In the genomic region with DNA sequence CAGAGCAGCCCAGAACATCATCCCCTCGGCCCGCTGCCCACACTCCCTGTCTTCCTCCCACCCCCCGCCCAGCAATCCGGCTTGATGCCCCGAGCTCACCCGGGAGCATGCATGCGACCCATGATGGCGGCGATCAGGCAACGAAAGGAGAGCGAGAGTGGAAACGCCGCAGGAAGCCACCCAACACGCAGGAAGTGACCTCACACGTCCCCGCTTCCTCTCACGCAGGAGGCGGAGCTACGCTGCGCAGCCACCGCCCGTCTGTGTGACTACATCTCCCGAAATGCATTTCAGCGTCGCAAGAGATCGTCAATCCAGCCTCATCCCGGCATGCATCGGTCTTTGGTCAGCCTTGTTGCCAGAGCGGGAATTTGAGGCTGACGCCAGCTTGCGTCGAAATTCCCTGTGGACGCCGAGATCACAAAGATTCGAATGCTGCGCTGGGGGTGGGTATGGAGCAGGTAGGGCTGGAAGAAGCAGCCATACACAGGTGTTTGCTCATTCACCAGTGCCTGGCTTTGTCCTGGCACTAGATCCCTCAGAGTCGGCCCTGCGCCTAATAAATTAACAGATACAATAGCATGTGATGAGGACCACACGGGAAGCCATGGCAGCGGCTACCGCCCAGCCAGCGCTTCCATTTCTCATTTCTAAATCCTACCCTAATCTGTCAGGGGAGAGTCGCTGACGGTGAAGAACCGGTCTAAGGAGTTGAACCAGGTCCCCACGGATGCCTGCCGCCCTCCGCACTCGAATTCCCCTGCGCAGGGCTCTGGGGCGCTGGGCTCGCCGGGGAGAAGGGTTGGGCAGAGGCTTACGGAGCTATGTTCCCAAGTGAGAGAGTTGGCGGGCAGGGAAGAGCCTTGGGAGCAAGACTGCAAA, we compare ENCODE assay signal across 8 cellular contexts. TPM values are rescaled to one million over a fixed set of nuclear protein-coding genes. Genes with fewer than 3 reads are reported as not detected.
DNase-seq lines count a peak whose midpoint lies in the region; ATAC-seq and TF ChIP-seq lines count a peak whose summit lies in the region.

A gene (minus strand): TSS at position 148 of the 882 bp plus-strand sequence. CDS start 26 bp downstream, at position 122.

- POLR2A ChIA-PET in BJ (lab: Charles Lee): interaction anchor here (0.6 to 0.8 kb wide), 2 partner anchors 81 to 204 kb away, joined by 4 read pairs; no protein-coding TSS in a partner anchor

- peak within 1 kb of the TSS; percentile 93 to 94 for H3K27ac ChIP-seq in coronary artery

- no peaks in the 10 kb centered on the region for H3K27me3 ChIP-seq in BJ (ENCODE audit: control insufficient read depth, insufficient read depth, low read length)

- H3K36me3 ChIP-seq in BJ (ENCODE audit: control insufficient read depth, insufficient read depth, low read length): peaks cover 7% of the 10 kb centered on the region

- peaks cover 24% of the 10 kb centered on the region for H3K4me1 Mint-ChIP-seq in activated CD4-positive, alpha-beta T cell treated with anti-CD3 and anti-CD28 coated beads, Interleukin-2, amount 10 ng/mL, durations not matched to agents 24 days and 14 days

- H3K36me3 Mint-ChIP-seq in activated CD4-positive, alpha-beta T cell treated with anti-CD3 and anti-CD28 coated beads, Interleukin-2, amount 10 ng/mL, durations not matched to agents 24 days and 14 days (ENCODE audit: low read depth): peaks cover 53% of the 10 kb centered on the region

- CTCF ChIA-PET in BJ (lab: Yijun Ruan, JAX): interaction anchor here (0.6 to 0.9 kb wide), 6 partner anchors 13 to 294 kb away, joined by 3 to 5 read pairs (median 4); no protein-coding TSS in a partner anchor

- ATAC-seq in GM19324 (IDR thresholded peaks at IDR 0.05; ENCODE audit: low FRiP score, unreplicated experiment): peak; percentile 99
- peak; percentile 97 for ATAC-seq in HG03469 (IDR thresholded peaks at IDR 0.05; ENCODE audit: unreplicated experiment)
- peak; percentile 95 for ATAC-seq in left colon

- no peak for TF ChIP-seq CTCF in BJ (IDR thresholded peaks at IDR 0.05; ENCODE audit: insufficient read depth, low read depth, low read length)
- TF ChIP-seq CTCF in coronary artery (IDR thresholded peaks at IDR 0.05): no peak

- intact Hi-C loops in activated CD4-positive, alpha-beta T cell treated with anti-CD3 and anti-CD28 coated beads, Interleukin-2, amount 10 ng/mL, durations not matched to agents 24 days and 14 days (cut with micrococcal nuclease): loop anchor here (1.0 to 5.0 kb wide), 8 partner anchors 70 to 1245 kb away; a partner anchor contains a TSS
- intact Hi-C loops in left colon (cut with DNase I, micrococcal nuclease): no loop called here

- H3K9me3 Mint-ChIP-seq in activated CD4-positive, alpha-beta T cell treated with anti-CD3 and anti-CD28 coated beads, Interleukin-2, amount 10 ng/mL, durations not matched to agents 24 days and 14 days: no peaks in the 10 kb centered on the region

- H3K4me3 ChIP-seq in BJ (ENCODE audit: low read depth, low read length) (peak within 1 kb of the TSS; percentile 89), coronary artery (peak within 1 kb of the TSS; percentile 92)

- DNase-seq in BJ (ENCODE audit: low read depth) (peak; percentile 97), NCI-H526 treated with DMSO at 0.1 percent for 48 hours (lab: John Stamatoyannopoulos, UW) (peak; percentile 99), coronary artery (ENCODE audit: low spot score) (peak; percentile 99), left colon (peak; percentile 95 to 98)
- peak; percentile 98 for DNase-seq in activated CD4-positive, alpha-beta T cell treated with anti-CD3 and anti-CD28 coated beads, Interleukin-2, amount 10 ng/mL, durations not matched to agents 24 days and 14 days
- DNase-seq in stimulated activated CD4-positive, alpha-beta T cell treated with anti-CD3 and anti-CD28 coated beads, Interleukin-1b, Interleukin-23, amount 100 ng/mL, for 48 hours: peak; percentile 95

- peak within 1 kb of the TSS; percentile 98 for H3K27ac Mint-ChIP-seq in activated CD4-positive, alpha-beta T cell treated with anti-CD3 and anti-CD28 coated beads, Interleukin-2, amount 10 ng/mL, durations not matched to agents 24 days and 14 days

- H3K27me3 Mint-ChIP-seq in activated CD4-positive, alpha-beta T cell treated with anti-CD3 and anti-CD28 coated beads, Interleukin-2, amount 10 ng/mL, durations not matched to agents 24 days and 14 days: no peaks in the 10 kb centered on the region

- peak within 1 kb of the TSS; percentile 92 for H3K4me3 Mint-ChIP-seq in activated CD4-positive, alpha-beta T cell treated with anti-CD3 and anti-CD28 coated beads, Interleukin-2, amount 10 ng/mL, durations not matched to agents 24 days and 14 days

RNA-seq across cellular contexts. Expression of the gene that starts here (rescaled TPM):
- 755 and 763 TPM in 2 replicates for polyA plus RNA-seq in BJ (2011; rRNA removed)
- 236 and 352 TPM in 2 replicates for polyA minus RNA-seq in BJ (2011; rRNA and poly(A)+ RNA removed)
- 1,328 and 1,337 TPM in 2 replicates for total RNA-seq in activated CD4-positive, alpha-beta T cell treated with anti-CD3 and anti-CD28 coated beads, Interleukin-2, amount 10 ng/mL, durations not matched to agents 24 days and 14 days
- total RNA-seq in left colon: 100 to 1,000 TPM; 635 to 695 TPM

Comparison
In these comparisons a context has a peak if more than half of its experiments do, and no peak if none do; other contexts are left out.
1. Peak in every context shown above with its lines: DNase-seq, ATAC-seq, H3K4me3 ChIP-seq and H3K27ac ChIP-seq.